8 cellular contexts compared by ENCODE assay signal in the genomic region with DNA sequence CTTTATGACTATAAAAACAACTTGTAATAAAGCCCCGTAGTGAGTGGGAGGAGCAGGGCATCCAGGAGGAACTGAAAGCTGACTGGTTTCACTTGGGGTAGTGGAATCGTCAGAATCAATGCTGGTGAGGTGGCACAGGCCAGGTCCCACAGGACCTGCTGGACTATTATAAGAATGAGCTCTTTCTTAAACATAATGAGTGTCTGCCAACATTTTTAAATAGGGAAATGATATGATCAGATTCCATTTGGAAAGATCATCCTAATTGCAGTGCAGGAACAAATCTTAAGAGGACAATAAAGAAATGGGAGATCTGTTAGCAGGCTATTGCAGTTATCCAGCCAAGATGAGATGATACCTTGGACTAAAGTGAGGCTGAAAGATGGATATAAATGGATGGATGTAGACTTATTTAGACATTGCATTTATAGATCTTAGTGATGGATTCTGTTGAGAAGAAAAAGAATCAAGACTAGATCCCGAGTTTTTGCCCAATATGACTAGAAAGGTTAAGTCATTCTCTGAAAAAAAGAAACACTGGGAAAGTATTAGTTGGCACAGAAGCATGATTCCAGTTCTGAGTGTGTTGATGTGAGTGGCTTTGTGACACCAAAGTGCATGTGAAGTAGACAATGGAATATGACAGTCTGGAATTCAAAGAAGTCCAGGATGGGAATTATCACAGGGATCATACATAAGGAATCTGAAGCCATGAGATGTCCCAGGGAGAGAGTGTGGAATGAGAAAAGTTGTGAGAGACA.
DNase-seq lines count a peak whose midpoint lies in the region; ATAC-seq and TF ChIP-seq lines count a peak whose summit lies in the region.

No MANE protein-coding gene starts in this region.

- no peaks in the 10 kb centered on the region for H3K9me3 ChIP-seq in CD8-positive, alpha-beta memory T cell (ENCODE audit: low read length)
- no peaks in the 10 kb centered on the region for H3K9me3 ChIP-seq in testis

- H3K27ac Mint-ChIP-seq in CD8-positive, alpha-beta memory T cell, result peak overlapping the region in 5 of 8 donors; percentile 4 to 52 (median 37)
- H3K27ac Mint-ChIP-seq in activated T-helper 1 cell treated with anti-CD3 and anti-CD28 coated beads, Interleukin-12 subunit alpha, Interleukin-12 subunit beta, Interleukin-2, Interleukin-4 antibody, amounts not matched to agents 30 ng/mL and 10 ng/mL and 1 ng/mL, durations not matched to agents 14 hours and 24 hours and 36 hours, result no peak overlapping the region

- peaks cover 13 to 29% (median 26%) of the 10 kb centered on the region in 3 donors for H3K4me1 Mint-ChIP-seq in CD8-positive, alpha-beta memory T cell
- peaks cover 37% of the 10 kb centered on the region for H3K4me1 Mint-ChIP-seq in activated T-helper 1 cell treated with anti-CD3 and anti-CD28 coated beads, Interleukin-12 subunit alpha, Interleukin-12 subunit beta, Interleukin-2, Interleukin-4 antibody, amounts not matched to agents 30 ng/mL and 10 ng/mL and 1 ng/mL, durations not matched to agents 14 hours and 24 hours and 36 hours (ENCODE audit: low read depth)

- TF ChIP-seq CTCF in testis (IDR thresholded peaks at IDR 0.05), result no peak

- no peak for TF ChIP-seq POLR2A in testis (IDR thresholded peaks at IDR 0.05)

- 65 to 70% methylated on average over 3 of the region's 3 CpGs for WGBS in testis, 2 donors

- POLR2A ChIA-PET in CD8-positive, alpha-beta memory T cell (lab: Charles Lee), result no interaction called here

- peak overlapping the region in 5 of 7 donors; percentile 0 to 59 (median 44) for H3K4me3 Mint-ChIP-seq in CD8-positive, alpha-beta memory T cell
- peak overlapping the region; percentile 44 for H3K4me3 Mint-ChIP-seq in activated T-helper 1 cell treated with anti-CD3 and anti-CD28 coated beads, Interleukin-12 subunit alpha, Interleukin-12 subunit beta, Interleukin-2, Interleukin-4 antibody, amounts not matched to agents 30 ng/mL and 10 ng/mL and 1 ng/mL, durations not matched to agents 14 hours and 24 hours and 36 hours

- peaks cover 10% of the 10 kb centered on the region for H3K4me1 ChIP-seq in CD8-positive, alpha-beta memory T cell (ENCODE audit: insufficient read depth, low read length)
- H3K4me1 ChIP-seq in testis, result no peaks in the 10 kb centered on the region

- ATAC-seq in GM19372 (IDR thresholded peaks at IDR 0.05; ENCODE audit: low read depth, unreplicated experiment) (peak; percentile 93), HG03280 (IDR thresholded peaks at IDR 0.05; ENCODE audit: unreplicated experiment) (peak; percentile 96)

- no peak for DNase-seq in CD8-positive, alpha-beta memory T cell
- DNase-seq in activated T-helper 1 cell treated with anti-CD3 and anti-CD28 coated beads, Interleukin-12 subunit alpha, Interleukin-12 subunit beta, Interleukin-2, Interleukin-4 antibody, amounts not matched to agents 30 ng/mL and 10 ng/mL and 1 ng/mL, durations not matched to agents 14 hours and 24 hours and 36 hours (ENCODE audit: low spot score), result no peak
- DNase-seq in testis (no peak), HUDEP-2 (lab: John Stamatoyannopoulos, UW; ENCODE audit: unreplicated experiment in 76 of 76) (no peak), DMS 273 (lab: John Stamatoyannopoulos, UW; ENCODE audit: unreplicated experiment) (no peak), caudate nucleus (lab: John Stamatoyannopoulos, UW) (no peak)

- no peaks in the 10 kb centered on the region for H3K36me3 ChIP-seq in CD8-positive, alpha-beta memory T cell (ENCODE audit: insufficient read depth, low read length)
- H3K36me3 ChIP-seq in testis (ENCODE audit: low read depth, missing control alignments), result no peaks in the 10 kb centered on the region

- H3K9me3 Mint-ChIP-seq in CD8-positive, alpha-beta memory T cell, result peaks cover 0 to 6% (median 0%) of the 10 kb centered on the region in 5 donors
- H3K9me3 Mint-ChIP-seq in activated T-helper 1 cell treated with anti-CD3 and anti-CD28 coated beads, Interleukin-12 subunit alpha, Interleukin-12 subunit beta, Interleukin-2, Interleukin-4 antibody, amounts not matched to agents 30 ng/mL and 10 ng/mL and 1 ng/mL, durations not matched to agents 14 hours and 24 hours and 36 hours, result peaks cover 26% of the 10 kb centered on the region

- no peaks in the 10 kb centered on the region for H3K27me3 ChIP-seq in CD8-positive, alpha-beta memory T cell (ENCODE audit: insufficient read depth, low read length, poor library complexity, severe bottlenecking)
- no peaks in the 10 kb centered on the region for H3K27me3 ChIP-seq in testis

- intact Hi-C loops in activated T-helper 1 cell treated with anti-CD3 and anti-CD28 coated beads, Interleukin-12 subunit alpha, Interleukin-12 subunit beta, Interleukin-2, Interleukin-4 antibody, amounts not matched to agents 30 ng/mL and 10 ng/mL and 1 ng/mL, durations not matched to agents 14 hours and 24 hours and 36 hours (cut with micrococcal nuclease), result no loop called here
- intact Hi-C loops in testis (cut with DNase I; ENCODE audit: low total_unique reads), result no loop called here

- no peak overlapping the region for H3K27ac ChIP-seq in CD8-positive, alpha-beta memory T cell (ENCODE audit: low read depth, low read length)
- H3K27ac ChIP-seq in testis (no peak overlapping the region), caudate nucleus (ENCODE audit: low read depth, low read length) (no peak overlapping the region)

- peaks cover 0 to 1% of the 10 kb centered on the region in 2 donors for H3K27me3 Mint-ChIP-seq in CD8-positive, alpha-beta memory T cell
- H3K27me3 Mint-ChIP-seq in activated T-helper 1 cell treated with anti-CD3 and anti-CD28 coated beads, Interleukin-12 subunit alpha, Interleukin-12 subunit beta, Interleukin-2, Interleukin-4 antibody, amounts not matched to agents 30 ng/mL and 10 ng/mL and 1 ng/mL, durations not matched to agents 14 hours and 24 hours and 36 hours (ENCODE audit: insufficient read depth), result no peaks in the 10 kb centered on the region

- H3K4me3 ChIP-seq in CD8-positive, alpha-beta memory T cell (ENCODE audit: low read length), result no peak overlapping the region
- no peak overlapping the region for H3K4me3 ChIP-seq in testis

- CTCF ChIA-PET in CD8-positive, alpha-beta memory T cell (lab: Charles Lee), result interaction anchor here (0.6 to 1.4 kb wide), 2 partner anchors 39 to 126 kb away, joined by 3 read pairs; no protein-coding TSS in a partner anchor

- H3K36me3 Mint-ChIP-seq in CD8-positive, alpha-beta memory T cell, result peaks cover 0 to 4% (median 0%) of the 10 kb centered on the region in 3 donors
- peaks cover 16% of the 10 kb centered on the region for H3K36me3 Mint-ChIP-seq in activated T-helper 1 cell treated with anti-CD3 and anti-CD28 coated beads, Interleukin-12 subunit alpha, Interleukin-12 subunit beta, Interleukin-2, Interleukin-4 antibody, amounts not matched to agents 30 ng/mL and 10 ng/mL and 1 ng/mL, durations not matched to agents 14 hours and 24 hours and 36 hours (ENCODE audit: low read depth)
